In genomic region chr15:90934949-90935751, GRCh38 we compare ENCODE assay signal across 8 cellular contexts. TPM values are rescaled to one million over a fixed set of nuclear protein-coding genes. Genes with fewer than 3 reads are reported as not detected.
DNase-seq lines count a peak whose midpoint lies in the region; ATAC-seq and TF ChIP-seq lines count a peak whose summit lies in the region.

Gene UNC45A (plus strand): TSS chr15:90935285. CDS start chr15:90935325, 40 bp downstream.

- no TSS peak for BruUV-seq in Caco-2 (replicated peaks; lab: Mats Ljungman, UMichigan)

- DNase-seq in Caco-2 (peak; percentile 93 to 96), NT2/D1 (ENCODE audit: low read depth, low spot score) (peak; percentile 84), midbrain (lab: John Stamatoyannopoulos, UW) (peak; percentile 91)
- peak; percentile 86 for DNase-seq in activated CD8-positive, alpha-beta memory T cell treated with anti-CD3 and anti-CD28 coated beads, Interleukin-2, amount 50 U/mL, for 24 hours (ENCODE audit: extremely low read depth)
- DNase-seq in stimulated activated CD8-positive, alpha-beta memory T cell treated with anti-CD3 and anti-CD28 coated beads, Interleukin-2, amount 100 ng/mL, for 1 hour (ENCODE audit: low read depth in 2 of 2): peak; percentile 91 to 94

- peaks cover 38% of the 10 kb centered on the region for H3K36me3 Mint-ChIP-seq in Caco-2 (ENCODE audit: insufficient read depth, unreplicated experiment)

- in situ Hi-C loops in endometrial microvascular endothelial cells (cut with HindIII; ENCODE audit: inconsistent ontology term, low pct_unique_long_range_greater_than_20kb, low sequenced_read_pairs): no loop called here

- peak within 1 kb of the TSS; percentile 87 for H3K4me3 Mint-ChIP-seq in Caco-2 (ENCODE audit: unreplicated experiment)

- ATAC-seq in GM21390 (IDR thresholded peaks at IDR 0.05; ENCODE audit: unreplicated experiment): peak; percentile 65

- H3K9me3 Mint-ChIP-seq in Caco-2 (ENCODE audit: unreplicated experiment): no peaks in the 10 kb centered on the region

- peak within 1 kb of the TSS; percentile 62 for H3K27ac Mint-ChIP-seq in Caco-2 (ENCODE audit: unreplicated experiment)

- H3K4me1 ChIP-seq in Caco-2 (peaks cover 16% of the 10 kb centered on the region), HUES48 (ENCODE audit: control insufficient read depth, insufficient read depth, low read length) (peaks cover 24% of the 10 kb centered on the region), NT2/D1 (ENCODE audit: insufficient read depth, insufficient read length) (peaks cover 8% of the 10 kb centered on the region)

- H3K4me1 Mint-ChIP-seq in Caco-2 (ENCODE audit: low read depth, unreplicated experiment): peaks cover 22% of the 10 kb centered on the region

- H3K9me3 ChIP-seq in Caco-2 (no peaks in the 10 kb centered on the region), HUES48 (ENCODE audit: control insufficient read depth, insufficient read depth, low read length) (no peaks in the 10 kb centered on the region), NT2/D1 (ENCODE audit: insufficient read depth, low read length) (no peaks in the 10 kb centered on the region)

- no peak for TF ChIP-seq CTCF in Caco-2 (IDR thresholded peaks at IDR 0.05; ENCODE audit: insufficient read depth in 1 of 2, low read depth in 1 of 2, low read length in 1 of 2, severe bottlenecking in 1 of 2, unreplicated experiment in 1 of 2)

- H3K9ac ChIP-seq in HUES48 (ENCODE audit: low read depth, low read length) (no peak within 1 kb of the TSS), NT2/D1 (ENCODE audit: insufficient read length, low read depth) (peak within 1 kb of the TSS; percentile 83)

- intact Hi-C loops in Caco-2 (cut with micrococcal nuclease; ENCODE audit: unreplicated experiment): loop anchor here (1.0 to 10.0 kb wide), 5 partner anchors 20 to 340 kb away; partner anchors contain the start of gene RCCD1

- H3K4me3 ChIP-seq in Caco-2 (ENCODE audit: low read depth, low read length) (peak within 1 kb of the TSS; percentile 89), HUES48 (ENCODE audit: low read depth, low read length) (peak within 1 kb of the TSS; percentile 73), NT2/D1 (ENCODE audit: insufficient read length, low read depth) (peak within 1 kb of the TSS; percentile 77)

- CTCF ChIA-PET in Caco-2 (lab: Charles Lee): interaction anchor here (0.5 to 2.4 kb wide), 20 partner anchors 9 to 642 kb away, joined by 3 to 22 read pairs (median 5); partner anchors contain the start of genes BLM, MAN2A2, PRC1 and RCCD1

- H3K27ac ChIP-seq in HUES48 (ENCODE audit: low read depth, low read length): peak within 1 kb of the TSS; percentile 33

- POLR2A ChIA-PET in Caco-2 (lab: Charles Lee): interaction anchor here (0.5 to 1.9 kb wide), 9 partner anchors 19 to 1305 kb away, joined by 3 to 24 read pairs (median 5); partner anchors contain the start of genes BLM, MAN2A2 and RCCD1

- H3K36me3 ChIP-seq in Caco-2 (ENCODE audit: control insufficient read depth, insufficient read depth, low read length): 0 out of 2 replicates have a peak, but pooled peaks cover 2% of the 10 kb centered on the region
- peaks cover 29% of the 10 kb centered on the region for H3K36me3 ChIP-seq in HUES48 (ENCODE audit: control insufficient read depth, insufficient read depth, low read length)
- H3K36me3 ChIP-seq in NT2/D1 (ENCODE audit: insufficient read depth, insufficient read length, low read length): peaks cover 35% of the 10 kb centered on the region

- H3K27me3 ChIP-seq in Caco-2 (replicated peaks; ENCODE audit: control insufficient read depth, insufficient read depth, low read length) (no peaks in the 10 kb centered on the region; the same call in 1 of the 2 replicates), HUES48 (ENCODE audit: control insufficient read depth, insufficient read depth, low read length) (peaks cover 9% of the 10 kb centered on the region; the same call in 1 of the 2 replicates), NT2/D1 (ENCODE audit: insufficient read depth, insufficient read length) (peaks cover 18% of the 10 kb centered on the region)

- H3K27me3 Mint-ChIP-seq in Caco-2 (ENCODE audit: insufficient read depth, unreplicated experiment): no peaks in the 10 kb centered on the region

RNA-seq across cellular contexts. Expression of gene UNC45A, which starts in this region (rescaled TPM):
- total RNA-seq in Caco-2 (2022): 62.6 and 63.8 TPM in 2 replicates
- 62.3 TPM for total RNA-seq in endometrial microvascular endothelial cells (ENCODE audit: inconsistent ontology term)

Comparison
In these comparisons a context has a peak if more than half of its experiments do, and no peak if none do; other contexts are left out.
1. Peak in every context shown above with its lines: DNase-seq, ATAC-seq, H3K4me3 ChIP-seq and H3K27ac ChIP-seq.